In the genomic region with DNA sequence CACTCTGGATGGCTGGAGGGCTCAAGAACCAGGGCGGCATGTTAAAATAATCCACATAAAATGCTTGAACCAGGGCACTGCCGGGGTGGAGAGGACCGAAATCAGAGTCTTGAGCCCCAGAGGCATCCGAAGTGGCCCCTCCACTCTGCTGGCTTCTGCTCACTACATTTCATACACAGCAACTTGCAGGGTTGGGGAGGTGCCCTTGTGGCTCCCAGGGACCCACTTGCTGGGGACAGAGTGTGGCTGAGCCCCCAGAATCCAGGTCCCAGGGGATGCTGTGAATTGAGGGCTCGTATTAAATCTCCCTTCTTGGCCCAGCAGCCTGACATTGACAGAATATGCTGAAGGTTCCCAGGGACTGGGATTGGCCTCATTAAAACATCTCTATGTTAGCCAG, we compare ENCODE assay signal across 7 cellular contexts.
"Had no signal": no experiment of that assay in that cellular context is flagged by ENCODE, and none has a peak within 500 bp of the region (broad histone marks: within the 10 kb centered on the region; RNA-seq: fewer than 3 reads in every experiment).

No MANE protein-coding gene starts in this region.

- H3K4me3 ChIP-seq: GM23338, HAP-1 had no signal

- H3K4me2 ChIP-seq: GM23338 had no signal

- H3K36me3 ChIP-seq: HAP-1 had no signal

- FAIRE-seq: HepG2 had no signal

- H3K27ac ChIP-seq: HL-60 had no signal

- H3K9me3 ChIP-seq: HAP-1 had no signal

- H2AFZ ChIP-seq: GM23338 had no signal

- H3K4me1 ChIP-seq: HAP-1 had no signal

- DNase-seq: H7, HFFc6, KBM-7 had no signal
